Comparison of ENCODE assay signal across 1 cellular context in genomic region chr7:130486114-130486962, GRCh38.
TF ChIP-seq lines count a peak whose summit lies in the region.

No MANE protein-coding gene starts in this region.

TF ChIP-seq in HepG2, 621 proteins besides CTCF, POLR2A, EP300 and RAD21 (continued from another document and continues in another):
- 0 out of 2 replicates have a peak, but pooled peaks have one; percentile 0 for TF ChIP-seq KLF15 (CRISPR knock-in tag; IDR thresholded peaks at IDR 0.05; ENCODE audit: borderline replicate concordance)
- peak; percentile 70; the same call in 1 of the 2 replicates for TF ChIP-seq IRX3 (CRISPR knock-in tag; IDR thresholded peaks at IDR 0.05; ENCODE audit: borderline replicate concordance, low read depth)
- peak; percentile 57; the same call in 1 of the 2 replicates for TF ChIP-seq ZBTB38 (CRISPR knock-in tag; IDR thresholded peaks at IDR 0.05)
- TF ChIP-seq ZNF205 (CRISPR knock-in tag; IDR thresholded peaks at IDR 0.05), result no peak; the same call in 1 of the 2 replicates
- peak; percentile 94 for TF ChIP-seq ZNF687 (CRISPR knock-in tag; IDR thresholded peaks at IDR 0.05)
- peak; percentile 61 for TF ChIP-seq MYPOP (CRISPR knock-in tag; IDR thresholded peaks at IDR 0.05)
- TF ChIP-seq ZNF543 (CRISPR knock-in tag; IDR thresholded peaks at IDR 0.05), result peak; percentile 57; the same call in 1 of the 2 replicates
- TF ChIP-seq FOXM1 (CRISPR knock-in tag; IDR thresholded peaks at IDR 0.05), result no peak
- peak; percentile 51; the same call in 1 of the 2 replicates for TF ChIP-seq ZNF280D (CRISPR knock-in tag; IDR thresholded peaks at IDR 0.05)
- no peak for TF ChIP-seq FOXK2 (IDR thresholded peaks at IDR 0.05)
- TF ChIP-seq THAP9 (CRISPR knock-in tag; IDR thresholded peaks at IDR 0.05; ENCODE audit: borderline replicate concordance), result peak; percentile 87
- 0 out of 2 replicates have a peak, but pooled peaks have one; percentile 29 for TF ChIP-seq ZMYM3 (CRISPR knock-in tag; IDR thresholded peaks at IDR 0.05)
- TF ChIP-seq ZNF644 (CRISPR knock-in tag; IDR thresholded peaks at IDR 0.05; ENCODE audit: low read depth), result 0 out of 2 replicates have a peak, but pooled peaks have one; percentile 27
- TF ChIP-seq ARID4A (CRISPR knock-in tag; IDR thresholded peaks at IDR 0.05; ENCODE audit: borderline replicate concordance), result peak; percentile 70; the same call in 1 of the 2 replicates
- no peak for TF ChIP-seq CENPT (CRISPR knock-in tag; IDR thresholded peaks at IDR 0.05; ENCODE audit: low read depth)
- TF ChIP-seq HINFP (CRISPR knock-in tag; IDR thresholded peaks at IDR 0.05; ENCODE audit: low read depth), result peak; percentile 93
- peak; percentile 52; the same call in 1 of the 2 replicates for TF ChIP-seq KLF12 (CRISPR knock-in tag; IDR thresholded peaks at IDR 0.05; ENCODE audit: borderline replicate concordance)
- peak; percentile 86; the same call in 1 of the 2 replicates for TF ChIP-seq ZNF788 (CRISPR knock-in tag; IDR thresholded peaks at IDR 0.05; ENCODE audit: borderline replicate concordance)
- peak; percentile 38; the same call in 1 of the 2 replicates for TF ChIP-seq ZNF329 (CRISPR knock-in tag; IDR thresholded peaks at IDR 0.05; ENCODE audit: low read depth)
- peak; percentile 95 for TF ChIP-seq MAX (IDR thresholded peaks at IDR 0.05)
- 0 out of 2 replicates have a peak, but pooled peaks have one; percentile 65 for TF ChIP-seq ZNF704 (CRISPR knock-in tag; IDR thresholded peaks at IDR 0.05; ENCODE audit: borderline replicate concordance)
- no peak for TF ChIP-seq EHMT2 (IDR thresholded peaks at IDR 0.05; ENCODE audit: borderline replicate concordance, low read depth, low read length)
- 0 out of 2 replicates have a peak, but pooled peaks have one; percentile 25 for TF ChIP-seq STAT5B (CRISPR knock-in tag; IDR thresholded peaks at IDR 0.05)
- 0 out of 2 replicates have a peak, but pooled peaks have one; percentile 60 for TF ChIP-seq ZNF335 (CRISPR knock-in tag; IDR thresholded peaks at IDR 0.05)
- TF ChIP-seq GABPB1 (CRISPR knock-in tag; IDR thresholded peaks at IDR 0.05), result peak; percentile 76
- peak; percentile 65 for TF ChIP-seq HDAC2 (CRISPR knock-in tag; IDR thresholded peaks at IDR 0.05)
- peak; percentile 54 for TF ChIP-seq ZNF431 (CRISPR knock-in tag; IDR thresholded peaks at IDR 0.05; ENCODE audit: borderline replicate concordance, low read depth)
- peak; percentile 70; the same call in 1 of the 2 replicates for TF ChIP-seq ZNF580 (CRISPR knock-in tag; IDR thresholded peaks at IDR 0.05; ENCODE audit: borderline replicate concordance, low read depth)
- peak; percentile 63; the same call in 1 of the 2 replicates for TF ChIP-seq MTF2 (CRISPR knock-in tag; IDR thresholded peaks at IDR 0.05; ENCODE audit: borderline replicate concordance)
- no peak for TF ChIP-seq HIVEP1 (CRISPR knock-in tag; IDR thresholded peaks at IDR 0.05)
- TF ChIP-seq U2AF1 (optimal IDR thresholded peaks at IDR 0.05; ENCODE audit: low read depth, low read length), result no peak
- TF ChIP-seq HES4 (CRISPR knock-in tag; IDR thresholded peaks at IDR 0.05; ENCODE audit: borderline replicate concordance), result peak; percentile 64; the same call in 1 of the 2 replicates
- TF ChIP-seq ZNF614 (CRISPR knock-in tag; IDR thresholded peaks at IDR 0.05; ENCODE audit: borderline replicate concordance), result peak; percentile 69; the same call in 1 of the 2 replicates
- peak; percentile 86 for TF ChIP-seq SALL1 (CRISPR knock-in tag; IDR thresholded peaks at IDR 0.05)
- no peak for TF ChIP-seq LCORL (IDR thresholded peaks at IDR 0.05)
- peak; percentile 57; the same call in 1 of the 2 replicates for TF ChIP-seq LCORL (CRISPR knock-in tag; IDR thresholded peaks at IDR 0.05)
- TF ChIP-seq RFX3 (CRISPR knock-in tag; IDR thresholded peaks at IDR 0.05), result no peak
- TF ChIP-seq NONO (IDR thresholded peaks at IDR 0.05), result no peak
- peak; percentile 81 for TF ChIP-seq NONO (CRISPR knock-in tag; conservative IDR thresholded peaks at IDR 0.05)
- 0 out of 2 replicates have a peak, but pooled peaks have one; percentile 35 for TF ChIP-seq NFATC3 (CRISPR knock-in tag; IDR thresholded peaks at IDR 0.05)
- peak; percentile 66; the same call in 1 of the 2 replicates for TF ChIP-seq PPARG (CRISPR knock-in tag; conservative IDR thresholded peaks at IDR 0.05)
- TF ChIP-seq CBX5 (CRISPR knock-in tag; IDR thresholded peaks at IDR 0.05; ENCODE audit: borderline replicate concordance), result peak; percentile 78
- peak; percentile 66 for TF ChIP-seq SAP130 (CRISPR knock-in tag; IDR thresholded peaks at IDR 0.05; ENCODE audit: low read depth)
- TF ChIP-seq ZNF468 (CRISPR knock-in tag; IDR thresholded peaks at IDR 0.05), result no peak
- peak; percentile 31 for TF ChIP-seq JARID2 (CRISPR knock-in tag; IDR thresholded peaks at IDR 0.05; ENCODE audit: insufficient replicate concordance)
- TF ChIP-seq CENPX (CRISPR knock-in tag; IDR thresholded peaks at IDR 0.05), result no peak
